1 cellular context compared by ENCODE assay signal in the genomic region with DNA sequence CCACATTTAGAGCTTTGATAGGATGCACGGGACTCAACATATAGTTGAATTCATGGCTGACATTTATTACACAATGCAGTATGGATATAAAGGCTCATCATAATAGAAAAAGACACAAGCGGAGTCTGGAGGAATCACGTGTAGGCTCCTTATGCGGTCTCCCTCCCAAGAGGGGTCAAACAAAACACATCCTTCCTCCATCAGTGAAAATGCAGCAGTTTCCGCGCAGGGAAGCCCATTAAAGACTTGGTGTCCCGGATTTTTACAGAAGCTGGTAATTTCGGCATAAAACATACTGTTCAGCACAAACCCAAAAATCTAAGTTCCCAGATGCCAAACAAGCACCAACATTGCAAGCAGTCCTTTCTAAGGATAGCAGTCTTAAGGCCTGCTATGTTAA.
TF ChIP-seq lines count a peak whose summit lies in the region.

No MANE protein-coding gene starts in this region.

TF ChIP-seq in HCT116, 20 proteins besides CTCF, POLR2A, EP300 and RAD21 (continued from another document):
- TF ChIP-seq CBX3 (IDR thresholded peaks at IDR 0.05; ENCODE audit: low read depth): no peak
